ENCODE assay signal across 1 cellular context in the genomic region with DNA sequence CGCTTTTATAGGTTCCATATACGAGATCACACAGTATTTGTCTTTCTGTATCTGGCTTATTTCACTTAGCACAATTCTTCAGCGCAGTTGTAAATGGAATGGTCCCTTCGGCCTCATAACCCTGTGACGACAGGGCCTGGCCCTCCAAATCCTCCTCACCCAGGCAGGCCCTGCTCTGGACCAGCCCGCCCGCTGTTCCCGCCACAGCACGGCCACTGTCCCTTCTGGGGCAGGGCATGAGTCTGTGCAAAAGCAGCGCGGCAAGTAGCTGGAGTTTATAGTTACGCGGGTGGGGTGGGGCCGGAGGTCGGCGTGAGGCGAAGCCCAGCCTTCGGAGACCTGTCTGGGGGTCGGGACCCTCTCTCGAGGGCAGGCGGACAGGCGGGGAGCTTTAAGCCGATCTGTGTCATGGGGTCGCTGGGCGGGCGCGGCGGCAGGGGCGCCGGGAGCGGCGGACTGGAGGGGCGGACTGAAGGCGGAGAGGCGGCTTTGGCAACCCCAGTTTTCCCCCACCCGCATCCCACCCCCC.
TF ChIP-seq lines count a peak whose summit lies in the region.

No MANE protein-coding gene starts in this region.

TF ChIP-seq in GM23338, 12 proteins besides CTCF, POLR2A, EP300 and RAD21 (continued from another document):
- TF ChIP-seq, protein P1, sequence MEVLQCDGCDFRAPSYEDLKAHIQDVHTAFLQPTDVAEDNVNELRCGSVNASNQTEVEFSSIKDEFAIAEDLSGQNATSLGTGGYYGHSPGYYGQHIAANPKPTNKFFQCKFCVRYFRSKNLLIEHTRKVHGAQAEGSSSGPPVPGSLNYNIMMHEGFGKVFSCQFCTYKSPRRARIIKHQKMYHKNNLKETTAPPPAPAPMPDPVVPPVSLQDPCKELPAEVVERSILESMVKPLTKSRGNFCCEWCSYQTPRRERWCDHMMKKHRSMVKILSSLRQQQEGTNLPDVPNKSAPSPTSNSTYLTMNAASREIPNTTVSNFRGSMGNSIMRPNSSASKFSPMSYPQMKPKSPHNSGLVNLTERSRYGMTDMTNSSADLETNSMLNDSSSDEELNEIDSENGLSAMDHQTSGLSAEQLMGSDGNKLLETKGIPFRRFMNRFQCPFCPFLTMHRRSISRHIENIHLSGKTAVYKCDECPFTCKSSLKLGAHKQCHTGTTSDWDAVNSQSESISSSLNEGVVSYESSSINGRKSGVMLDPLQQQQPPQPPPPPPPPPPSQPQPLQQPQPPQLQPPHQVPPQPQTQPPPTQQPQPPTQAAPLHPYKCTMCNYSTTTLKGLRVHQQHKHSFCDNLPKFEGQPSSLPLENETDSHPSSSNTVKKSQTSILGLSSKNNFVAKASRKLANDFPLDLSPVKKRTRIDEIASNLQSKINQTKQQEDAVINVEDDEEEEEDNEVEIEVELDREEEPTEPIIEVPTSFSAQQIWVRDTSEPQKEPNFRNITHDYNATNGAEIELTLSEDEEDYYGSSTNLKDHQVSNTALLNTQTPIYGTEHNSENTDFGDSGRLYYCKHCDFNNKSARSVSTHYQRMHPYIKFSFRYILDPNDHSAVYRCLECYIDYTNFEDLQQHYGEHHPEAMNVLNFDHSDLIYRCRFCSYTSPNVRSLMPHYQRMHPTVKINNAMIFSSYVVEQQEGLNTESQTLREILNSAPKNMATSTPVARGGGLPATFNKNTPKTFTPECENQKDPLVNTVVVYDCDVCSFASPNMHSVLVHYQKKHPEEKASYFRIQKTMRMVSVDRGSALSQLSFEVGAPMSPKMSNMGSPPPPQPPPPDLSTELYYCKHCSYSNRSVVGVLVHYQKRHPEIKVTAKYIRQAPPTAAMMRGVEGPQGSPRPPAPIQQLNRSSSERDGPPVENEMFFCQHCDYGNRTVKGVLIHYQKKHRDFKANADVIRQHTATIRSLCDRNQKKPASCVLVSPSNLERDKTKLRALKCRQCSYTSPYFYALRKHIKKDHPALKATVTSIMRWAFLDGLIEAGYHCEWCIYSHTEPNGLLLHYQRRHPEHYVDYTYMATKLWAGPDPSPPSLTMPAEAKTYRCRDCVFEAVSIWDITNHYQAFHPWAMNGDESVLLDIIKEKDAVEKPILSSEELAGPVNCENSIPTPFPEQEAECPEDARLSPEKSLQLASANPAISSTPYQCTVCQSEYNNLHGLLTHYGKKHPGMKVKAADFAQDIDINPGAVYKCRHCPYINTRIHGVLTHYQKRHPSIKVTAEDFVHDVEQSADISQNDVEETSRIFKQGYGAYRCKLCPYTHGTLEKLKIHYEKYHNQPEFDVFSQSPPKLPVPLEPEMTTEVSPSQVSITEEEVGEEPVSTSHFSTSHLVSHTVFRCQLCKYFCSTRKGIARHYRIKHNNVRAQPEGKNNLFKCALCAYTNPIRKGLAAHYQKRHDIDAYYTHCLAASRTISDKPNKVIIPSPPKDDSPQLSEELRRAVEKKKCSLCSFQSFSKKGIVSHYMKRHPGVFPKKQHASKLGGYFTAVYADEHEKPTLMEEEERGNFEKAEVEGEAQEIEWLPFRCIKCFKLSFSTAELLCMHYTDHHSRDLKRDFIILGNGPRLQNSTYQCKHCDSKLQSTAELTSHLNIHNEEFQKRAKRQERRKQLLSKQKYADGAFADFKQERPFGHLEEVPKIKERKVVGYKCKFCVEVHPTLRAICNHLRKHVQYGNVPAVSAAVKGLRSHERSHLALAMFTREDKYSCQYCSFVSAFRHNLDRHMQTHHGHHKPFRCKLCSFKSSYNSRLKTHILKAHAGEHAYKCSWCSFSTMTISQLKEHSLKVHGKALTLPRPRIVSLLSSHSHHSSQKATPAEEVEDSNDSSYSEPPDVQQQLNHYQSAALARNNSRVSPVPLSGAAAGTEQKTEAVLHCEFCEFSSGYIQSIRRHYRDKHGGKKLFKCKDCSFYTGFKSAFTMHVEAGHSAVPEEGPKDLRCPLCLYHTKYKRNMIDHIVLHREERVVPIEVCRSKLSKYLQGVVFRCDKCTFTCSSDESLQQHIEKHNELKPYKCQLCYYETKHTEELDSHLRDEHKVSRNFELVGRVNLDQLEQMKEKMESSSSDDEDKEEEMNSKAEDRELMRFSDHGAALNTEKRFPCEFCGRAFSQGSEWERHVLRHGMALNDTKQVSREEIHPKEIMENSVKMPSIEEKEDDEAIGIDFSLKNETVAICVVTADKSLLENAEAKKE (CRISPR knock-in tag; IDR thresholded peaks at IDR 0.05): no peak
- no peak for TF ChIP-seq ZNF331 (CRISPR knock-in tag; IDR thresholded peaks at IDR 0.05; ENCODE audit: low read depth)
